In genomic region chr22:26615149-26615548, GRCh38 we compare ENCODE assay signal across 17 cellular contexts. TPM values are rescaled to one million over a fixed set of nuclear protein-coding genes. Genes with fewer than 3 reads are reported as not detected.
A peak's percentile ranks its signal among the peaks of the same experiment; 100 is the strongest.
DNase-seq lines count a peak whose midpoint lies in the region; ATAC-seq and TF ChIP-seq lines count a peak whose summit lies in the region.
"Had no signal": no experiment of that assay in that cellular context is flagged by ENCODE, and none has a peak within 500 bp of the region (broad histone marks: within the 10 kb centered on the region; RNA-seq: fewer than 3 reads in every experiment).

No MANE protein-coding gene starts in this region.

- peaks cover 0 to 60% (median 2%) of the 10 kb centered on the region in 4 donors for H3K27me3 ChIP-seq in esophagus squamous epithelium
- H3K27me3 ChIP-seq: neutrophil had no signal

- no peak overlapping the region for H3K27ac ChIP-seq in esophagus squamous epithelium
- H3K27ac ChIP-seq: lower lobe of right lung, neutrophil, skin epidermis, thoracic aorta had no signal

- H3K27me3 Mint-ChIP-seq in stimulated activated naive B cell treated with anti-CD40 and anti-IgM and Interleukin-4, amounts not matched to agents 10 μg/mL and 1 μg/mL and 100 μg/mL, for 72 hours, result peaks cover 4 to 10% of the 10 kb centered on the region in 2 donors
- H3K27me3 Mint-ChIP-seq in activated T-cell treated with anti-CD3 and anti-CD28 coated beads, Interleukin-2, amount 50 U/mL, for 4 hours (ENCODE audit: low read depth), result peaks cover 2% of the 10 kb centered on the region

- DNase-seq in NCI-H146 (lab: John Stamatoyannopoulos, UW) (peak; percentile 55), esophagus squamous epithelium (lab: John Stamatoyannopoulos, UW) (no peak), SW480 (ENCODE audit: low spot score) (no peak)
- DNase-seq in stimulated activated naive B cell treated with anti-CD40 and anti-IgM and Interleukin-4, amounts not matched to agents 10 μg/mL and 1 μg/mL and 100 μg/mL, for 72 hours, result peak; percentile 4
- no peak for DNase-seq in activated T-cell treated with anti-CD3 and anti-CD28 coated beads, Interleukin-2, amount 50 U/mL, for 4 hours
- DNase-seq: CD4-positive, alpha-beta memory T cell; cortex of kidney; lower lobe of right lung; NCI-H1092 treated with DMSO at 0.1 percent for 48 hours; Right ventricle myocardium superior had no signal

- 32 to 46% methylated on average over 5 of the region's 5 CpGs for WGBS in esophagus squamous epithelium, 2 donors

- H3K4me1 ChIP-seq in esophagus squamous epithelium, result peaks cover 0 to 20% (median 0%) of the 10 kb centered on the region in 3 donors

- TF ChIP-seq POLR2A in esophagus squamous epithelium (IDR thresholded peaks at IDR 0.05), result no peak

- no peak for TF ChIP-seq CTCF in esophagus squamous epithelium (IDR thresholded peaks at IDR 0.05)

- H3K9me3 ChIP-seq in esophagus squamous epithelium, result no peaks in the 10 kb centered on the region
- H3K9me3 ChIP-seq: lower lobe of right lung, neutrophil, thoracic aorta had no signal

- H3K36me3 Mint-ChIP-seq in stimulated activated naive B cell treated with anti-CD40 and anti-IgM and Interleukin-4, amounts not matched to agents 10 μg/mL and 1 μg/mL and 100 μg/mL, for 72 hours, result no peaks in the 10 kb centered on the region
- no peaks in the 10 kb centered on the region for H3K36me3 Mint-ChIP-seq in activated T-cell treated with anti-CD3 and anti-CD28 coated beads, Interleukin-2, amount 50 U/mL, for 4 hours (ENCODE audit: insufficient read depth)
- H3K36me3 Mint-ChIP-seq: CD4-positive, alpha-beta memory T cell had no signal

- no peak overlapping the region for H3K4me3 ChIP-seq in esophagus squamous epithelium
- H3K4me3 ChIP-seq: lower lobe of right lung, skin epidermis, thoracic aorta had no signal

- no peaks in the 10 kb centered on the region for H3K9me3 Mint-ChIP-seq in stimulated activated naive B cell treated with anti-CD40 and anti-IgM and Interleukin-4, amounts not matched to agents 10 μg/mL and 1 μg/mL and 100 μg/mL, for 72 hours
- H3K9me3 Mint-ChIP-seq in activated T-cell treated with anti-CD3 and anti-CD28 coated beads, Interleukin-2, amount 50 U/mL, for 4 hours, result no peaks in the 10 kb centered on the region

- no peaks in the 10 kb centered on the region for H3K36me3 ChIP-seq in esophagus squamous epithelium
- H3K36me3 ChIP-seq: lower lobe of right lung, neutrophil, thoracic aorta had no signal

- ATAC-seq in GM19023 (IDR thresholded peaks at IDR 0.05; ENCODE audit: unreplicated experiment) (peak; percentile 45), HG02571 (IDR thresholded peaks at IDR 0.05; ENCODE audit: unreplicated experiment) (peak; percentile 45)
- peak; percentile 45 to 75 for ATAC-seq in stimulated activated naive B cell treated with anti-CD40 and anti-IgM and Interleukin-4, amounts not matched to agents 10 μg/mL and 1 μg/mL and 100 μg/mL, for 72 hours (replicated peaks)
- no peak for ATAC-seq in activated T-cell treated with anti-CD3 and anti-CD28 coated beads, Interleukin-2, amount 50 U/mL, for 4 hours
- ATAC-seq: lower lobe of right lung had no signal

- H3K4me3 Mint-ChIP-seq in stimulated activated naive B cell treated with anti-CD40 and anti-IgM and Interleukin-4, amounts not matched to agents 10 μg/mL and 1 μg/mL and 100 μg/mL, for 72 hours, result no peak overlapping the region
- H3K4me3 Mint-ChIP-seq in activated T-cell treated with anti-CD3 and anti-CD28 coated beads, Interleukin-2, amount 50 U/mL, for 4 hours, result no peak overlapping the region
- H3K4me3 Mint-ChIP-seq: CD4-positive, alpha-beta memory T cell had no signal

- no peak overlapping the region for H3K27ac Mint-ChIP-seq in stimulated activated naive B cell treated with anti-CD40 and anti-IgM and Interleukin-4, amounts not matched to agents 10 μg/mL and 1 μg/mL and 100 μg/mL, for 72 hours
- H3K27ac Mint-ChIP-seq: CD4-positive, alpha-beta memory T cell had no signal

- peaks cover 14 to 23% of the 10 kb centered on the region in 2 donors for H3K4me1 Mint-ChIP-seq in stimulated activated naive B cell treated with anti-CD40 and anti-IgM and Interleukin-4, amounts not matched to agents 10 μg/mL and 1 μg/mL and 100 μg/mL, for 72 hours
- H3K4me1 Mint-ChIP-seq in activated T-cell treated with anti-CD3 and anti-CD28 coated beads, Interleukin-2, amount 50 U/mL, for 4 hours (ENCODE audit: low read depth), result peaks cover 12% of the 10 kb centered on the region

- intact Hi-C loops in esophagus squamous epithelium (cut with DNase I), result no loop called here

RNA-seq across cellular contexts. Expression of gene CRYBB1, which starts 2.7 kb away (rescaled TPM):
- total RNA-seq in activated T-cell treated with anti-CD3 and anti-CD28 coated beads, Interleukin-2, amount 50 U/mL, for 4 hours, result not detected
- total RNA-seq in esophagus squamous epithelium, result under 1 TPM in 1 of 4 donors, not detected in 3; 0.95 TPM
- total RNA-seq: CD4-positive, alpha-beta memory T cell; fibroblast of lung; NCI-H460 had no signal

RNA-seq across cellular contexts. Expression of gene CRYBA4, which starts 6.6 kb away (rescaled TPM):
- not detected for total RNA-seq in activated T-cell treated with anti-CD3 and anti-CD28 coated beads, Interleukin-2, amount 50 U/mL, for 4 hours
- total RNA-seq in esophagus squamous epithelium, result not detected
- total RNA-seq: CD4-positive, alpha-beta memory T cell; fibroblast of lung; lower lobe of right lung; NCI-H460; Right ventricle myocardium superior; thoracic aorta had no signal

RNA-seq across cellular contexts. Expression of gene TPST2, which starts 25.2 kb away (rescaled TPM):
- 10 to 100 TPM; 32.5 to 45.4 (median 38.8) TPM for total RNA-seq in activated T-cell treated with anti-CD3 and anti-CD28 coated beads, Interleukin-2, amount 50 U/mL, for 4 hours
- total RNA-seq in esophagus squamous epithelium, result 10 to 100 TPM; 27.2 to 40.6 (median 32.5) TPM

RNA-seq across cellular contexts. Expression of gene MIAT, which starts 42.2 kb away (rescaled TPM):
- 10 to 100 TPM in 1 of 3 donors, 1 to 10 TPM in 2; 3.4 to 11.4 (median 9.8) TPM for total RNA-seq in activated T-cell treated with anti-CD3 and anti-CD28 coated beads, Interleukin-2, amount 50 U/mL, for 4 hours
- total RNA-seq in esophagus squamous epithelium, result 1 to 10 TPM in 2 of 4 donors, under 1 TPM in 2; 0.50 to 2.4 (median 1.4) TPM

Comparison
In these comparisons a context has a peak if more than half of its experiments do, and no peak if none do; other contexts are left out.
1. ATAC-seq: peak in GM19023 (single experiment), HG02571 (single experiment) and stimulated activated naive B cell treated with anti-CD40 and anti-IgM and Interleukin-4, amounts not matched to agents 10 μg/mL and 1 μg/mL and 100 μg/mL, for 72 hours (2 of 2); none in activated T-cell treated with anti-CD3 and anti-CD28 coated beads, Interleukin-2, amount 50 U/mL, for 4 hours (0 of 2).
2. DNase-seq: peak in NCI-H146 (single experiment) and stimulated activated naive B cell treated with anti-CD40 and anti-IgM and Interleukin-4, amounts not matched to agents 10 μg/mL and 1 μg/mL and 100 μg/mL, for 72 hours (single experiment); none in activated T-cell treated with anti-CD3 and anti-CD28 coated beads, Interleukin-2, amount 50 U/mL, for 4 hours (single experiment), esophagus squamous epithelium (single experiment) and SW480 (single experiment).